In genomic region chr21:36849461-36849860, GRCh38 we compare ENCODE assay signal across 25 cellular contexts.
A peak's percentile ranks its signal among the peaks of the same experiment; 100 is the strongest.
DNase-seq lines count a peak whose midpoint lies in the region; ATAC-seq and TF ChIP-seq lines count a peak whose summit lies in the region.
"Had no signal": no experiment of that assay in that cellular context is flagged by ENCODE, and none has a peak within 500 bp of the region (broad histone marks: within the 10 kb centered on the region; RNA-seq: fewer than 3 reads in every experiment).

No MANE protein-coding gene starts in this region.

- no peak overlapping the region for H2BK15ac ChIP-seq in neuronal stem cell (ENCODE audit: low read length)

- no peak overlapping the region for H4K8ac ChIP-seq in neuronal stem cell (ENCODE audit: low read depth, low read length)

- H3K36me3 ChIP-seq in neuronal stem cell (replicated peaks in 1 of 2; ENCODE audit: control insufficient read depth in 2 of 2, insufficient read depth in 2 of 2, low read length in 2 of 2), result no peaks in the 10 kb centered on the region
- H3K36me3 ChIP-seq in gastrocnemius medialis, result no peaks in the 10 kb centered on the region
- H3K36me3 ChIP-seq: esophagus muscularis mucosa had no signal

- H3K9me3 ChIP-seq in neuronal stem cell (replicated peaks in 1 of 2; ENCODE audit: control insufficient read depth in 2 of 2, insufficient read depth in 1 of 2, low read depth in 1 of 2, low read length in 2 of 2), result no peaks in the 10 kb centered on the region
- H3K9me3 ChIP-seq in gastrocnemius medialis, result no peaks in the 10 kb centered on the region
- H3K9me3 ChIP-seq: body of pancreas, esophagus muscularis mucosa, mucosa of descending colon had no signal

- H3K18ac ChIP-seq in neuronal stem cell (ENCODE audit: low read length), result peak overlapping the region; percentile 70

- H3K4me3 ChIP-seq in neuronal stem cell (ENCODE audit: low read length in 2 of 2), result no peak overlapping the region
- H3K4me3 ChIP-seq in gastrocnemius medialis, result no peak overlapping the region
- H3K4me3 ChIP-seq: body of pancreas, esophagus muscularis mucosa, mucosa of descending colon had no signal

- no peak overlapping the region for H3K14ac ChIP-seq in neuronal stem cell (ENCODE audit: low read length)

- TF ChIP-seq CTCF in gastrocnemius medialis (IDR thresholded peaks at IDR 0.05 in 4 of 5, conservative IDR thresholded peaks at IDR 0.05 in 1 of 5), result no peak

- H3K4me1 ChIP-seq in neuronal stem cell (ENCODE audit: control insufficient read depth in 2 of 2, insufficient read depth in 1 of 2, low read depth in 1 of 2, low read length in 2 of 2) (peaks cover 2 to 12% of the 10 kb centered on the region in 2 donors), gastrocnemius medialis (peaks cover 3 to 6% of the 10 kb centered on the region in 2 donors)
- H3K4me1 ChIP-seq: body of pancreas had no signal

- intact Hi-C loops in gastrocnemius medialis (cut with DNase I; ENCODE audit: low total_unique reads), result no loop called here

- no peak overlapping the region for H3K9ac ChIP-seq in neuronal stem cell (ENCODE audit: low read depth, low read length, poor library complexity)

- no peak overlapping the region for H2BK5ac ChIP-seq in neuronal stem cell (ENCODE audit: low read length)

- H2BK12ac ChIP-seq in neuronal stem cell (ENCODE audit: low read length), result no peak overlapping the region

- no peak overlapping the region for H2AFZ ChIP-seq in neuronal stem cell (ENCODE audit: low read length)

- H3K27me3 ChIP-seq in neuronal stem cell (ENCODE audit: control insufficient read depth in 3 of 3, insufficient read depth in 3 of 3, low read depth in 1 of 3, low read length in 3 of 3), result no peaks in the 10 kb centered on the region
- H3K27me3 ChIP-seq in gastrocnemius medialis, result no peaks in the 10 kb centered on the region
- H3K27me3 ChIP-seq: body of pancreas, esophagus muscularis mucosa had no signal

- DNase-seq in DMS79 (lab: John Stamatoyannopoulos, UW) (peak; percentile 75), NCI-H2196 treated with DMSO at 0.1 percent for 48 hours (lab: John Stamatoyannopoulos, UW; ENCODE audit: unreplicated experiment) (peak; percentile 67), cerebellar cortex (ENCODE audit: low spot score) (peak; percentile 27), neuronal stem cell (ENCODE audit: low spot score) (no peak), gastrocnemius medialis (no peak)
- DNase-seq: activated CD4-positive, alpha-beta T cell treated with anti-CD3 and anti-CD28 coated beads for 1 hour; activated gamma-delta T cell; activated naive CD8-positive, alpha-beta T cell treated with anti-CD3 and anti-CD28 coated beads, Interleukin-2, amount 50 U/mL, for 24 hours; body of pancreas; CD8-positive, alpha-beta T cell; DMS153; foreskin melanocyte; immature natural killer cell; mucosa of descending colon; NCI-H1092 treated with DMSO at 0.1 percent for 48 hours; NCI-H2081; NCI-H446 treated with DMSO at 0.1 percent for 48 hours; stimulated activated naive CD8-positive, alpha-beta T cell treated with anti-CD3 and anti-CD28 coated beads, Interleukin-15, amount 100 ng/mL, for 72 hours; T-helper 1 cell; trophoblast cell had no signal

- no peak overlapping the region for H3K4ac ChIP-seq in neuronal stem cell (ENCODE audit: low read length)

- no peak for TF ChIP-seq POLR2A in gastrocnemius medialis (IDR thresholded peaks at IDR 0.05)

- H3K4me2 ChIP-seq in neuronal stem cell (ENCODE audit: insufficient read depth, low read length, poor library complexity, severe bottlenecking), result no peak overlapping the region

- in situ Hi-C loops in gastrocnemius medialis (cut with MboI; ENCODE audit: low sequenced_read_pairs in 4 of 4), result no loop called here

- H3K79me1 ChIP-seq in neuronal stem cell (ENCODE audit: low read depth, low read length), result peaks cover 3% of the 10 kb centered on the region

- H3K23ac ChIP-seq in neuronal stem cell (ENCODE audit: low read depth, low read length, poor library complexity), result no peak overlapping the region

- no peak overlapping the region for H2BK120ac ChIP-seq in neuronal stem cell (ENCODE audit: low read depth, low read length)

- WGBS in neuronal stem cell (ENCODE audit: extremely low coverage in 2 of 2, insufficient read length in 2 of 2, insufficient replicate concordance in 1 of 2), 2 donors, result no CpG with 5 or more reads among the region's 6 CpGs

- no peak overlapping the region for H2AK5ac ChIP-seq in neuronal stem cell (ENCODE audit: low read depth, low read length)

- H3K27ac ChIP-seq in neuronal stem cell (replicated peaks; ENCODE audit: low read length) (no peak overlapping the region), gastrocnemius medialis (no peak overlapping the region)
- H3K27ac ChIP-seq: body of pancreas, esophagus muscularis mucosa, HL-60 had no signal

- H4K91ac ChIP-seq in neuronal stem cell (ENCODE audit: low read depth, low read length, poor library complexity), result no peak overlapping the region

- no peak for ATAC-seq in HG02763 (IDR thresholded peaks at IDR 0.05; ENCODE audit: unreplicated experiment)
- ATAC-seq in GM19467 (IDR thresholded peaks at IDR 0.05; ENCODE audit: unreplicated experiment), result no peak
- no peak for ATAC-seq in gastrocnemius medialis
- ATAC-seq: activated naive CD8-positive, alpha-beta T cell treated with anti-CD3 and anti-CD28 coated beads, Interleukin-2, amount 50 U/mL, for 24 hours; body of pancreas; CD8-positive, alpha-beta T cell; HepG2; mucosa of descending colon; stimulated activated naive CD8-positive, alpha-beta T cell treated with anti-CD3 and anti-CD28 coated beads, Interleukin-15, amount 100 ng/mL, for 72 hours had no signal

Comparison
In these comparisons a context has a peak if more than half of its experiments do, and no peak if none do; other contexts are left out.
1. DNase-seq: peak in DMS79 (single experiment), NCI-H2196 treated with DMSO at 0.1 percent for 48 hours (single experiment) and cerebellar cortex (single experiment); none in neuronal stem cell (single experiment) and gastrocnemius medialis (0 of 2).